In genomic region chr6:30842754-30843610, GRCh38 we compare ENCODE assay signal across 12 cellular contexts. TPM values are rescaled to one million over a fixed set of nuclear protein-coding genes. Genes with fewer than 3 reads are reported as not detected.
A peak's percentile ranks its signal among the peaks of the same experiment; 100 is the strongest.
DNase-seq lines count a peak whose midpoint lies in the region; ATAC-seq and TF ChIP-seq lines count a peak whose summit lies in the region.
"Had no signal": no experiment of that assay in that cellular context is flagged by ENCODE, and none has a peak within 500 bp of the region (broad histone marks: within the 10 kb centered on the region; RNA-seq: fewer than 3 reads in every experiment).

No MANE protein-coding gene starts in this region.

- no peak overlapping the region for H3K27ac ChIP-seq in parathyroid adenoma
- H3K27ac ChIP-seq: KMS-11 had no signal

- H3K36me3 Mint-ChIP-seq in activated naive CD4-positive, alpha-beta T cell treated with anti-CD3 and anti-CD28 coated beads, Interleukin-2, amount 10 ng/mL, durations not matched to agents 7 days and 5 days = no peaks in the 10 kb centered on the region

- POLR2A ChIA-PET in GM10248 (lab: Yijun Ruan, JAX) = no interaction called here

- H3K9me3 ChIP-seq in parathyroid adenoma (ENCODE audit: control insufficient read depth, low read length) = no peaks in the 10 kb centered on the region
- H3K9me3 ChIP-seq: stomach had no signal

- ATAC-seq in HG03571 (IDR thresholded peaks at IDR 0.05; ENCODE audit: unreplicated experiment) (no peak), omental fat pad (ENCODE audit: low FRiP score) (no peak)

- H3K4me2 ChIP-seq in parathyroid adenoma (ENCODE audit: low read length) = no peak overlapping the region
- H3K4me2 ChIP-seq: KMS-11 had no signal

- peak; percentile 22 for DNase-seq in activated naive CD4-positive, alpha-beta T cell treated with anti-CD3 and anti-CD28 coated beads, Interleukin-2, amount 10 ng/mL, durations not matched to agents 7 days and 5 days
- no peak for DNase-seq in activated naive CD4-positive, alpha-beta T cell treated with Interleukin-2 at 50 U/mL for 16 hours
- peak; percentile 41 for DNase-seq in NCI-H460 (ENCODE audit: extremely low read depth, low read depth)
- peak; percentile 74 for DNase-seq in choroid plexus epithelial cell (ENCODE audit: low read depth)
- no peak for DNase-seq in omental fat pad (ENCODE audit: low spot score)
- no peak for DNase-seq in GM10248 (ENCODE audit: extremely low spot score)
- DNase-seq: SIG-M5; stimulated activated CD4-positive, alpha-beta T cell treated with anti-CD3 and anti-CD28 coated beads, Interleukin-1b, Interleukin-23, amount 100 ng/mL, for 48 hours had no signal

- H3K36me3 ChIP-seq in parathyroid adenoma (ENCODE audit: control insufficient read depth, insufficient read depth, low read length) = no peaks in the 10 kb centered on the region
- H3K36me3 ChIP-seq: stomach had no signal

- TF ChIP-seq CTCF in choroid plexus epithelial cell (conservative IDR thresholded peaks at IDR 0.05; ENCODE audit: low read depth, low read length) = no peak
- no peak for TF ChIP-seq CTCF in parathyroid adenoma (IDR thresholded peaks at IDR 0.05)
- no peak for TF ChIP-seq CTCF in omental fat pad (IDR thresholded peaks at IDR 0.05)
- no peak for TF ChIP-seq CTCF in GM10248 (IDR thresholded peaks at IDR 0.05; ENCODE audit: control extremely low read depth, extremely low read depth, low read depth, missing control alignments)

- H3K4me3 Mint-ChIP-seq in activated naive CD4-positive, alpha-beta T cell treated with anti-CD3 and anti-CD28 coated beads, Interleukin-2, amount 10 ng/mL, durations not matched to agents 7 days and 5 days = no peak overlapping the region

- H3K79me2 ChIP-seq in parathyroid adenoma = no peaks in the 10 kb centered on the region

- peak overlapping the region; percentile 38 for H3K27ac Mint-ChIP-seq in activated naive CD4-positive, alpha-beta T cell treated with anti-CD3 and anti-CD28 coated beads, Interleukin-2, amount 10 ng/mL, durations not matched to agents 7 days and 5 days

- H3K4me3 ChIP-seq in choroid plexus epithelial cell (ENCODE audit: low read depth, low read length) (no peak overlapping the region), parathyroid adenoma (ENCODE audit: low read depth, low read length) (no peak overlapping the region)
- H3K4me3 ChIP-seq: stomach had no signal

- H3K4me1 Mint-ChIP-seq in activated naive CD4-positive, alpha-beta T cell treated with anti-CD3 and anti-CD28 coated beads, Interleukin-2, amount 10 ng/mL, durations not matched to agents 7 days and 5 days = peaks cover 28% of the 10 kb centered on the region

- peak overlapping the region; percentile 71 for H2AFZ ChIP-seq in parathyroid adenoma

- no peaks in the 10 kb centered on the region for H3K27me3 ChIP-seq in parathyroid adenoma (ENCODE audit: control insufficient read depth, insufficient read depth, low read length)
- H3K27me3 ChIP-seq: stomach had no signal

- H3K9me3 Mint-ChIP-seq in activated naive CD4-positive, alpha-beta T cell treated with anti-CD3 and anti-CD28 coated beads, Interleukin-2, amount 10 ng/mL, durations not matched to agents 7 days and 5 days = no peaks in the 10 kb centered on the region

- CTCF ChIA-PET in activated naive CD4-positive, alpha-beta T cell treated with anti-CD3 and anti-CD28 coated beads, Interleukin-2, amount 10 ng/mL, durations not matched to agents 7 days and 5 days (lab: Charles Lee) = no interaction called here
- CTCF ChIA-PET in GM10248 (lab: Yijun Ruan, JAX) = interaction anchor here (1.0 to 21.1 kb wide), 4 partner anchors 22 to 244 kb away, joined by 3 to 252 read pairs (median 5); no protein-coding TSS in a partner anchor

- peaks cover 16% of the 10 kb centered on the region for H3K4me1 ChIP-seq in parathyroid adenoma

- no peak overlapping the region for H3K9ac ChIP-seq in parathyroid adenoma
- H3K9ac ChIP-seq: KMS-11 had no signal

- H3K27me3 Mint-ChIP-seq in activated naive CD4-positive, alpha-beta T cell treated with anti-CD3 and anti-CD28 coated beads, Interleukin-2, amount 10 ng/mL, durations not matched to agents 7 days and 5 days = peaks cover 32% of the 10 kb centered on the region

RNA-seq across cellular contexts. Expression of gene DDR1, which starts 41.3 kb away (rescaled TPM):
- total RNA-seq in NCI-H460 (2014; rRNA removed; shearing (Covaris generic)) = 18.4 and 23.8 TPM in 2 replicates
- 22.5 and 24.5 TPM in 2 replicates for polyA plus RNA-seq in NCI-H460 (2014; cell fraction: nucleus; rRNA removed)
- total RNA-seq in omental fat pad = 10 to 100 TPM in 3 of 4 donors, 1 to 10 TPM in 1; 9.9 to 77.3 (median 48.7) TPM

Comparison
In these comparisons a context has a peak if more than half of its experiments do, and no peak if none do; other contexts are left out.
1. DNase-seq: peak in activated naive CD4-positive, alpha-beta T cell treated with anti-CD3 and anti-CD28 coated beads, Interleukin-2, amount 10 ng/mL, durations not matched to agents 7 days and 5 days (single experiment), NCI-H460 (single experiment) and choroid plexus epithelial cell (single experiment); none in activated naive CD4-positive, alpha-beta T cell treated with Interleukin-2 at 50 U/mL for 16 hours (single experiment), omental fat pad (single experiment) and GM10248 (single experiment).